9 cellular contexts compared by ENCODE assay signal in the genomic region with DNA sequence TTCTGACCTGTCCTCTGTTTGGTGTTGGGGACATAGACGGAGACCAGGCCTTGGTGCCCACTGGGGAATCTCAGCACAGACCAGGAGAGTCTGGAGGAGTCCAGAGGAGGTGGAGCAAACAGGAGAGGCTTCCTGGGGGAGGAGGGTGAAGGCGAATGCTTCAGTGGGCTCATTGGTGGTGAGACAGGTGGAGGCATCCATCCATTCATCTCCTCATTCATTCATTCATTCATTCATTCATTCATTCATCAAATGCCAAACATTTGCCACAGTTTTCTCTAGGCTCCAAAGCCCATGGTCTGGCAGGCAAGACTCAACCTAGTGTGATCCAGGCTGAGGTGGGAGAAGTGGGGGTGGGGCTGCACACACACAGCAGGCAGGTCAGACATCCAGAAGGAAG. TPM values are rescaled to one million over a fixed set of nuclear protein-coding genes. Genes with fewer than 3 reads are reported as not detected.
"Had no signal": no experiment of that assay in that cellular context is flagged by ENCODE, and none has a peak within 500 bp of the region (broad histone marks: within the 10 kb centered on the region; RNA-seq: fewer than 3 reads in every experiment).

No MANE protein-coding gene starts in this region.

- DNase-seq: GM23248, GOT3, H9, HCEC 1CT, IMR-90, KBM-7 had no signal

- H3K27ac ChIP-seq: GM23248, KMS-11 had no signal

- H3K4me2 ChIP-seq: KMS-11 had no signal

- H3K4me3 ChIP-seq: GM23248 had no signal

- H3K9me3 Mint-ChIP-seq: H9 had no signal

- FAIRE-seq: H54, HTR-8/SVneo had no signal

- H2AFZ ChIP-seq: GM23248 had no signal

- H3K9ac ChIP-seq: GM23248, KMS-11 had no signal

- H3K4me3 Mint-ChIP-seq: H9 had no signal

RNA-seq across cellular contexts. Expression of gene LINGO1, which starts 7.9 kb away (rescaled TPM):
- total RNA-seq: GM23248, IMR-90 had no signal
- polyA plus RNA-seq: GM23248 had no signal
